ENCODE assay signal across 11 cellular contexts in the genomic region with DNA sequence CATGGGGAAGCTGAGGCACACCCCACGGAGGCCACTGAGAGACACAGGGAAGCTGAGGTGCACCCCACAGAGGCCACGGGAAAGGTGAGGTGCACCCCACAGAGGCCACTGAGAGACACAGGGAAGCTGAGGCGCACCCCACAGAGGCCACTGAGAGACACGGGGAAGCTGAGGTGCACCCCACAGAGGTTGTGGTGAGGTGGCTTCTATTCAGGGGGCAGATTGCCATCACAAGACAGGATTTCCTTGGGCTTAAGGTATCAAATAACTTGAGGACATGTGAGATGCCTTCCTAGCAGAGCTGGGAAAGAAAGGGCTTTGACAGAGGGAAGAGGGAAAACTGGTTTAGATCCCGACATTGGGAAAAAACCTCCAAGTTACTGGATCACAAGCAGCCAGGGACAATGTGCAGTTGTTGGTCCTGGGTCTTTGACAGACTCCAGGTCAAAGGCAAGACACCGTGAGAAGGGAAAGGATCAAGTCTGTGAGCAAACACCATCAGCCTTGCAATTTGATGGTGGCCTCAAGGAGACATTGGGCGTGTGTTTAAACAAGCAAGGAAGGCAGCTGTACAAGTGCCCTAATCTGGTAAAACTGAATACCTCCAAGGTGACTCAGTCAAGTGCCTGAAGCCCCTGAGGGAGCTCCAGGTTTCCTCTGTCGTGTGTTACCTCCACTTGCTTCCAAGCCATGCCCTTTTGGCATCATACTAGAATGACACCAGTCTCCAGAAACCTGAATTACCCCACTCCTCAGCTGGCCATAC.
DNase-seq lines count a peak whose midpoint lies in the region; FAIRE-seq and TF ChIP-seq lines count a peak whose summit lies in the region.
"Had no signal": no experiment of that assay in that cellular context is flagged by ENCODE, and none has a peak within 500 bp of the region (broad histone marks: within the 10 kb centered on the region; RNA-seq: fewer than 3 reads in every experiment).

No MANE protein-coding gene starts in this region.

- no peak for TF ChIP-seq POLR2A in transverse colon (IDR thresholded peaks at IDR 0.05)

- H4K20me1 ChIP-seq in keratinocyte (ENCODE audit: control insufficient read depth, extremely low read depth, insufficient read depth, low read length): no peaks in the 10 kb centered on the region

- peaks cover 3% of the 10 kb centered on the region for H3K9me1 ChIP-seq in keratinocyte (ENCODE audit: control insufficient read depth, extremely low read depth, insufficient read depth, low read length)

- DNase-seq in HT-29 (ENCODE audit: low spot score) (peak; percentile 53), adipocyte (ENCODE audit: low read depth) (peak; percentile 47), keratinocyte (ENCODE audit: low read depth, low spot score) (peak; percentile 58), transverse colon (peak; percentile 43), GM10266 (ENCODE audit: extremely low spot score) (no peak), RKO (ENCODE audit: low spot score) (no peak)
- DNase-seq in stimulated activated CD4-positive, alpha-beta T cell treated with anti-CD3 and anti-CD28 coated beads, Interleukin-4, amount 100 ng/mL, for 1 hour: no peak
- DNase-seq: activated CD8-positive, alpha-beta memory T cell treated with anti-CD3 and anti-CD28 coated beads, Interleukin-2, amount 50 U/mL, for 4 hours; NCI-H69; stimulated activated CD4-positive, alpha-beta T cell treated with anti-CD3 and anti-CD28 coated beads, Interleukin-2, amount 100 ng/mL, for 48 hours had no signal

- H3K4me3 ChIP-seq in adipocyte (ENCODE audit: low read length) (peak overlapping the region; percentile 61), keratinocyte (ENCODE audit: control insufficient read depth in 2 of 3, extremely low read depth in 1 of 3, insufficient read depth in 2 of 3, low read depth in 1 of 3, low read length in 3 of 3) (peak overlapping the region in 1 of 3 experiments; percentile 16), transverse colon (no peak overlapping the region)
- H3K4me3 ChIP-seq: neural progenitor cell had no signal

- no peak for TF ChIP-seq CTCF in keratinocyte (optimal IDR thresholded peaks at IDR 0.05 in 1 of 3, IDR thresholded peaks at IDR 0.05 in 1 of 3, conservative IDR thresholded peaks at IDR 0.05 in 1 of 3; ENCODE audit: extremely low read depth in 1 of 3, insufficient read depth in 2 of 3, low read length in 3 of 3)
- TF ChIP-seq CTCF in transverse colon (IDR thresholded peaks at IDR 0.05): no peak
- TF ChIP-seq CTCF in GM10266 (IDR thresholded peaks at IDR 0.05; ENCODE audit: control insufficient read depth, insufficient read depth, low read depth, missing control alignments): no peak

- H3K27me3 ChIP-seq in adipocyte (replicated peaks; ENCODE audit: control insufficient read depth, insufficient read depth, low read length): no peaks in the 10 kb centered on the region
- no peaks in the 10 kb centered on the region for H3K27me3 ChIP-seq in keratinocyte (ENCODE audit: control insufficient read depth, extremely low read depth, insufficient read depth, low read length)
- no peaks in the 10 kb centered on the region for H3K27me3 ChIP-seq in transverse colon
- H3K27me3 ChIP-seq: neural progenitor cell had no signal

- peak overlapping the region; percentile 16 for H2AFZ ChIP-seq in keratinocyte (ENCODE audit: control insufficient read depth, low read length)
- H2AFZ ChIP-seq: neural progenitor cell had no signal

- H3K36me3 ChIP-seq in adipocyte (ENCODE audit: control insufficient read depth, insufficient read depth, low read length, severe bottlenecking) (peaks cover 6% of the 10 kb centered on the region), keratinocyte (ENCODE audit: control insufficient read depth in 2 of 2, extremely low read depth in 1 of 2, insufficient read depth in 2 of 2, low read length in 2 of 2) (no peaks in the 10 kb centered on the region), transverse colon (no peaks in the 10 kb centered on the region)
- H3K36me3 ChIP-seq: neural progenitor cell had no signal

- in situ Hi-C loops in transverse colon (cut with MboI; ENCODE audit: low pct_ligation_motif_present in 1 of 4, low pct_unique_long_range_greater_than_20kb in 1 of 4, low sequenced_read_pairs in 3 of 4): no loop called here

- dilution Hi-C loops in keratinocyte (cut with MboI; ENCODE audit: extremely low pct_ligation_motif_present, low sequenced_read_pairs): no loop called here

- no peak for TF ChIP-seq EP300 in transverse colon (IDR thresholded peaks at IDR 0.05; ENCODE audit: low read depth)

- WGBS in transverse colon (ENCODE audit: low coverage in 1 of 2), 2 donors: 28 to 53% methylated on average over 2 to 8 of the region's 8 CpGs

- no peaks in the 10 kb centered on the region for H3K9me3 ChIP-seq in adipocyte (ENCODE audit: control insufficient read depth, low read length)
- no peaks in the 10 kb centered on the region for H3K9me3 ChIP-seq in keratinocyte (ENCODE audit: control insufficient read depth, low read depth, low read length)
- H3K9me3 ChIP-seq in transverse colon: no peaks in the 10 kb centered on the region

- peak overlapping the region; percentile 65 for H3K4me2 ChIP-seq in keratinocyte (ENCODE audit: control insufficient read depth, extremely low read depth, insufficient read depth, low read depth, low read length)
- H3K4me2 ChIP-seq: neural progenitor cell had no signal

- peak overlapping the region; percentile 22 for H3K27ac ChIP-seq in keratinocyte (ENCODE audit: control insufficient read depth, insufficient read depth, low read length)
- peak overlapping the region; percentile 30 to 77 (median 68) for H3K27ac ChIP-seq in transverse colon
- H3K27ac ChIP-seq: neural progenitor cell had no signal

- peak overlapping the region; percentile 58 for H3K9ac ChIP-seq in adipocyte (ENCODE audit: low read length)
- H3K9ac ChIP-seq in keratinocyte (ENCODE audit: control insufficient read depth, extremely low read depth, insufficient read depth, low read length): peak overlapping the region; percentile 19
- H3K9ac ChIP-seq: neural progenitor cell had no signal

- intact Hi-C loops in transverse colon (cut with DNase I; ENCODE audit: low total_unique reads): no loop called here

- H3K79me2 ChIP-seq in keratinocyte (ENCODE audit: control insufficient read depth, insufficient read depth, low read length): no peaks in the 10 kb centered on the region

- H3K4me1 ChIP-seq in adipocyte (ENCODE audit: control insufficient read depth, insufficient read depth, low read length) (peaks cover 54% of the 10 kb centered on the region), keratinocyte (ENCODE audit: control insufficient read depth, extremely low read depth, insufficient read depth, low read length) (peaks cover 37% of the 10 kb centered on the region), transverse colon (peaks cover 12 to 26% (median 21%) of the 10 kb centered on the region in 4 donors)
- H3K4me1 ChIP-seq: neural progenitor cell had no signal

- FAIRE-seq in keratinocyte (lab: Jason Lieb, UNC): no peak

Comparison
In these comparisons a context has a peak if more than half of its experiments do, and no peak if none do; other contexts are left out.
1. DNase-seq: peak in HT-29 (single experiment), adipocyte (single experiment), keratinocyte (single experiment) and transverse colon (single experiment); none in GM10266 (single experiment), stimulated activated CD4-positive, alpha-beta T cell treated with anti-CD3 and anti-CD28 coated beads, Interleukin-4, amount 100 ng/mL, for 1 hour (single experiment) and RKO (single experiment).